ENCODE assay signal across 20 cellular contexts in genomic region chr12:77229640-77230442, GRCh38.
DNase-seq lines count a peak whose midpoint lies in the region; ATAC-seq and TF ChIP-seq lines count a peak whose summit lies in the region.
"Had no signal": no experiment of that assay in that cellular context is flagged by ENCODE, and none has a peak within 500 bp of the region (broad histone marks: within the 10 kb centered on the region; RNA-seq: fewer than 3 reads in every experiment).

No MANE protein-coding gene starts in this region.

- no peak overlapping the region for H3K9ac ChIP-seq in endodermal cell (ENCODE audit: extremely low read depth, low read length, poor library complexity, severe bottlenecking)

- H3K36me3 ChIP-seq in GM23338 (ENCODE audit: insufficient read depth) (no peaks in the 10 kb centered on the region), endodermal cell (ENCODE audit: control insufficient read depth, insufficient read depth, low read length) (no peaks in the 10 kb centered on the region)
- H3K36me3 ChIP-seq: vagina had no signal

- no peaks in the 10 kb centered on the region for H3K9me3 ChIP-seq in endodermal cell (ENCODE audit: control insufficient read depth, low read length)
- H3K9me3 ChIP-seq: mucosa of descending colon, vagina had no signal

- H3K4me1 ChIP-seq in GM23338 (ENCODE audit: insufficient read depth) (peaks cover 36% of the 10 kb centered on the region), endodermal cell (ENCODE audit: control insufficient read depth, insufficient read depth, low read length) (peaks cover 1% of the 10 kb centered on the region)

- H3K4me3 Mint-ChIP-seq in GM23338 (no peak overlapping the region), endodermal cell (no peak overlapping the region), mesothelial cell of epicardium (no peak overlapping the region)
- H3K4me3 Mint-ChIP-seq: stimulated activated memory B cell treated with anti-CD40 and anti-IgM and Interleukin-4, amounts not matched to agents 10 μg/mL and 1 μg/mL and 100 μg/mL, for 72 hours; T-cell had no signal

- no peak overlapping the region for H2AFZ ChIP-seq in GM23338

- H3K4me1 Mint-ChIP-seq in GM23338 (peaks cover 23% of the 10 kb centered on the region), endodermal cell (peaks cover 22% of the 10 kb centered on the region), mesothelial cell of epicardium (peaks cover 10% of the 10 kb centered on the region)
- H3K4me1 Mint-ChIP-seq: stimulated activated memory B cell treated with anti-CD40 and anti-IgM and Interleukin-4, amounts not matched to agents 10 μg/mL and 1 μg/mL and 100 μg/mL, for 72 hours; T-cell had no signal

- H3K79me2 ChIP-seq in GM23338 (replicated peaks; ENCODE audit: insufficient read depth): no peaks in the 10 kb centered on the region

- peak; percentile 47 for DNase-seq in GM23338 (ENCODE audit: low spot score)
- no peak for DNase-seq in endodermal cell
- no peak for DNase-seq in mesothelial cell of epicardium (ENCODE audit: low spot score in 2 of 2, unreplicated experiment in 2 of 2)
- no peak for DNase-seq in activated gamma-delta T cell (lab: John Stamatoyannopoulos, UW)
- DNase-seq in NOMO-1 treated with DMSO at 0.1 percent for 48 hours (lab: John Stamatoyannopoulos, UW; ENCODE audit: unreplicated experiment): no peak
- no peak for DNase-seq in NCI-H1048 (lab: John Stamatoyannopoulos, UW)
- DNase-seq: activated effector memory CD4-positive, alpha-beta T cell treated with Interleukin-2 at 50 U/mL for 16 hours; COR-L47; effector memory CD4-positive, alpha-beta T cell; kidney; mucosa of descending colon; NCI-H187; NCI-H524 treated with DMSO at 0.1 percent for 48 hours; nucleus accumbens; small intestine; T-cell had no signal

- no peaks in the 10 kb centered on the region for H4K20me1 ChIP-seq in GM23338 (replicated peaks; ENCODE audit: insufficient read depth)

- peak overlapping the region; percentile 87 for H3K27ac Mint-ChIP-seq in GM23338
- peak overlapping the region; percentile 29 for H3K27ac Mint-ChIP-seq in endodermal cell
- H3K27ac Mint-ChIP-seq in mesothelial cell of epicardium: peak overlapping the region; percentile 55
- H3K27ac Mint-ChIP-seq: stimulated activated memory B cell treated with anti-CD40 and anti-IgM and Interleukin-4, amounts not matched to agents 10 μg/mL and 1 μg/mL and 100 μg/mL, for 72 hours; T-cell had no signal

- H3K9me2 ChIP-seq in GM23338 (ENCODE audit: insufficient read depth): 0 out of 2 replicates have a peak, but pooled peaks cover 3% of the 10 kb centered on the region

- H3K36me3 Mint-ChIP-seq in GM23338 (ENCODE audit: low read depth) (no peaks in the 10 kb centered on the region), endodermal cell (ENCODE audit: low read depth) (no peaks in the 10 kb centered on the region), mesothelial cell of epicardium (no peaks in the 10 kb centered on the region)
- H3K36me3 Mint-ChIP-seq: stimulated activated memory B cell treated with anti-CD40 and anti-IgM and Interleukin-4, amounts not matched to agents 10 μg/mL and 1 μg/mL and 100 μg/mL, for 72 hours; T-cell had no signal

- 80 to 87% methylated on average over 3 to 6 of the region's 6 CpGs for WGBS in endodermal cell (ENCODE audit: insufficient coverage in 1 of 2, insufficient read length in 1 of 2), 2 experiments

- no peaks in the 10 kb centered on the region for H3F3A ChIP-seq in GM23338 (replicated peaks; ENCODE audit: low read depth)

- ATAC-seq in GM23338 (no peak; the same call in 2 of the 3 replicates), HG03460 (IDR thresholded peaks at IDR 0.05; ENCODE audit: unreplicated experiment) (no peak)
- ATAC-seq: mucosa of descending colon; stimulated activated memory B cell treated with anti-CD40 and anti-IgM and Interleukin-4, amounts not matched to agents 10 μg/mL and 1 μg/mL and 100 μg/mL, for 72 hours; T-cell had no signal

- H3K4me2 ChIP-seq in GM23338: peak overlapping the region; percentile 42

- H3K9me3 Mint-ChIP-seq in GM23338 (no peaks in the 10 kb centered on the region; the same call in 2 of the 3 replicates), endodermal cell (no peaks in the 10 kb centered on the region), mesothelial cell of epicardium (no peaks in the 10 kb centered on the region)

- H3K27me3 ChIP-seq in GM23338 (ENCODE audit: insufficient read depth): no peaks in the 10 kb centered on the region
- no peaks in the 10 kb centered on the region for H3K27me3 ChIP-seq in endodermal cell (ENCODE audit: control insufficient read depth, insufficient read depth, low read length, poor library complexity, severe bottlenecking)
- H3K27me3 ChIP-seq: vagina had no signal

- H3K4me3 ChIP-seq in GM23338 (no peak overlapping the region), endodermal cell (ENCODE audit: low read length) (no peak overlapping the region)
- H3K4me3 ChIP-seq: mucosa of descending colon, vagina had no signal

- TF ChIP-seq CTCF in GM23338 (conservative IDR thresholded peaks at IDR 0.05; ENCODE audit: low read depth in 2 of 2): 0 out of 4 replicates have a peak, but pooled peaks of 1 of the 2 experiments have one; percentile 9
- no peak for TF ChIP-seq CTCF in VCaP (conservative IDR thresholded peaks at IDR 0.05)
- no peak for TF ChIP-seq CTCF in endodermal cell (conservative IDR thresholded peaks at IDR 0.05)
- TF ChIP-seq CTCF in mesothelial cell of epicardium (IDR thresholded peaks at IDR 0.05; ENCODE audit: unreplicated experiment): no peak

- H3K27ac ChIP-seq in GM23338 (ENCODE audit: low read depth) (peak overlapping the region; percentile 86), VCaP (peak overlapping the region; percentile 68), endodermal cell (ENCODE audit: low read depth, low read length) (no peak overlapping the region)
- H3K27ac ChIP-seq: vagina had no signal

- no peaks in the 10 kb centered on the region for H3K27me3 Mint-ChIP-seq in GM23338 (ENCODE audit: insufficient read depth, low read depth, poor library complexity)
- H3K27me3 Mint-ChIP-seq in endodermal cell (ENCODE audit: insufficient read depth): no peaks in the 10 kb centered on the region
- H3K27me3 Mint-ChIP-seq in mesothelial cell of epicardium (ENCODE audit: low read depth): peaks cover 14% of the 10 kb centered on the region
- H3K27me3 Mint-ChIP-seq: stimulated activated memory B cell treated with anti-CD40 and anti-IgM and Interleukin-4, amounts not matched to agents 10 μg/mL and 1 μg/mL and 100 μg/mL, for 72 hours; T-cell had no signal

TF ChIP-seq in GM23338, 12 proteins besides CTCF, POLR2A, EP300 and RAD21:
- TF ChIP-seq ETS1 (IDR thresholded peaks at IDR 0.05) (no peak), NANOG (IDR thresholded peaks at IDR 0.05; ENCODE audit: borderline replicate concordance) (peak; percentile 69; the same call in 1 of the 2 replicates), STAT1 (IDR thresholded peaks at IDR 0.05; ENCODE audit: unreplicated experiment) (no peak)

Comparison
In these comparisons a context has a peak if more than half of its experiments do, and no peak if none do; other contexts are left out.
1. H3K27ac Mint-ChIP-seq: peak in every context shown above with its lines; median percentile 87 in GM23338; 55 in mesothelial cell of epicardium; 29 in endodermal cell.